In the genomic region with DNA sequence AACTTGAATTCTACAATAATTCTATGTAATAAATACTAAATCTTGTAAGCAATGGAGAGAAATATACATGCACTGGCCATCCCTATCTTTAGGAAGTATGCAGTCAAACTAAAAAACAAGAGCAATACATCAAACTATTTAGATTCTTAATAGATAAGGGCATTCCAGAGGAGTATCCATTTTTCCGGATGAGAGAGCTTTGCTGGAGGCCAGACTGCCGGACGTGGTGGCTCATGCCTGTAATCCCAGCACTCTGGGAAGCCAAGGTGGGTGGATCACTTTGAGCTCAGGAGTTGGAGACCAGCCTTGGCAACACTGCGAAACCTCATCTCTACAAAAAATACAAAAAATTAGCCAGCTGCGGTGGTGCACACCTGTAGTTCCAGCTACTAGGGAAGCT, we compare ENCODE assay signal across 20 cellular contexts.
"Had no signal": no experiment of that assay in that cellular context is flagged by ENCODE, and none has a peak within 500 bp of the region (broad histone marks: within the 10 kb centered on the region; RNA-seq: fewer than 3 reads in every experiment).

No MANE protein-coding gene starts in this region.

- DNase-seq: activated CD4-positive, alpha-beta memory T cell treated with anti-CD3 and anti-CD28 coated beads for 36 hours; activated CD4-positive, alpha-beta T cell treated with anti-CD3 and anti-CD28 coated beads, Interleukin-2, amount 10 ng/mL, durations not matched to agents 7 days and 5 days; activated CD4-positive, CD25-positive, alpha-beta regulatory T cell; activated CD8-positive, alpha-beta memory T cell treated with anti-CD3 and anti-CD28 coated beads for 24 hours; activated gamma-delta T cell; activated naive CD4-positive, alpha-beta T cell treated with anti-CD3 and anti-CD28 coated beads for 36 hours; activated T-cell treated with anti-CD3 and anti-CD28 coated beads, Interleukin-2, amount 50 U/mL, for 4 hours; caudate nucleus; KG1; MV-4-11; NCI-H1092 treated with DMSO at 0.1 percent for 48 hours; NCI-H1436; NCI-H1694 treated with DMSO at 0.1 percent for 48 hours; NCI-H2029 treated with DMSO at 0.1 percent for 48 hours; NCI-H510A treated with DMSO at 0.1 percent for 48 hours; NCI-H69; SIG-M5; T-helper 1 cell had no signal

- H3K4me3 ChIP-seq: breast epithelium had no signal

- H3K4me1 ChIP-seq: breast epithelium had no signal

- H3K27ac ChIP-seq: breast epithelium, VCaP had no signal

- H3K27me3 ChIP-seq: breast epithelium had no signal

- H3K9me3 ChIP-seq: breast epithelium had no signal

- H3K36me3 ChIP-seq: breast epithelium had no signal
